ENCODE assay signal across 20 cellular contexts in the genomic region with DNA sequence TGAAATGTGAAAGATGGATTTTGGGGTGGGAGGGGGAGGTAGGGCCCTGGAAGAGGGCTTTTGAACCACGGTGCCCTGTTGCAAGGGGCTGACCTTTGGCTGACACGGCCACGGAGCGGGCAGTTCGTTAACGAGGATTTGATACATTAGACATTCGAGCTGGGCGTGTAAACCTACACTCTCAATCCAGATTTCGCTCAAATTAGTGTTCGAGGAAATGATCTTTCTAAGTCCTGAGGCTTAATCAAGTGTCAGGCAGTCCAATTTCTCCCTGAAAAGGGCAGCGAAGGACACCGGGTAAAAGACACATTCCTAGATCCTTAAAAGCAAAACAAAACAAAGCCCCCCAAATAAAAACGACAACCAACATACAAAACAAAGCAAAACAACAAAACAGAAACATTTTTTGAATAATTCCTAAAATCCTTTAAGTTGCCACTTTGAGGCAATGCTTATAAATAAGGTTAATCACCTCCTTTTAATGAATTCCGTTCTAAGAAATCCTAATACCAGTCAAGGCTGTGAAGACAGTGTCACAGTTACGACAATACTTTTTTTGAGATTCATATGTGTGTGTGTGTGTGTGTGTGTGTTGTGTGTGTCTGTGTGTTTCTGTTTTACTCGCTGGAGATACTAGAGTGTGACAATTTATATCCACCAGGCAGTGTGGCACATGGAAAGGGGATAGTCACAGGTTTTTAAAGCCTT. TPM values are rescaled to one million over a fixed set of nuclear protein-coding genes. Genes with fewer than 3 reads are reported as not detected.
A peak's percentile ranks its signal among the peaks of the same experiment; 100 is the strongest.
DNase-seq lines count a peak whose midpoint lies in the region; ATAC-seq and TF ChIP-seq lines count a peak whose summit lies in the region.
"Had no signal": no experiment of that assay in that cellular context is flagged by ENCODE, and none has a peak within 500 bp of the region (broad histone marks: within the 10 kb centered on the region; RNA-seq: fewer than 3 reads in every experiment).

No MANE protein-coding gene starts in this region.

- TF ChIP-seq CTCF in neural crest cell (conservative IDR thresholded peaks at IDR 0.05): no peak

- H3K9me3 Mint-ChIP-seq in activated naive CD8-positive, alpha-beta T cell treated with anti-CD3 and anti-CD28 coated beads for 36 hours: peaks cover 16% of the 10 kb centered on the region
- peaks cover 12% of the 10 kb centered on the region for H3K9me3 Mint-ChIP-seq in activated naive CD8-positive, alpha-beta T cell treated with anti-CD3 and anti-CD28 coated beads, Interleukin-2, amount 50 U/mL, for 24 hours
- H3K9me3 Mint-ChIP-seq in neural crest cell: no peaks in the 10 kb centered on the region

- CTCF ChIA-PET in HEK293T (lab: Yijun Ruan, JAX): no interaction called here

- H3K27ac Mint-ChIP-seq in activated naive CD8-positive, alpha-beta T cell treated with anti-CD3 and anti-CD28 coated beads for 36 hours: peak overlapping the region; percentile 10
- H3K27ac Mint-ChIP-seq in activated naive CD8-positive, alpha-beta T cell treated with anti-CD3 and anti-CD28 coated beads, Interleukin-2, amount 50 U/mL, for 24 hours: no peak overlapping the region
- H3K27ac Mint-ChIP-seq in neural crest cell (ENCODE audit: unreplicated experiment): no peak overlapping the region
- H3K27ac Mint-ChIP-seq: CD14-positive monocyte had no signal

- DNase-seq in activated naive CD8-positive, alpha-beta T cell treated with anti-CD3 and anti-CD28 coated beads for 36 hours: no peak
- no peak for DNase-seq in activated naive CD8-positive, alpha-beta T cell treated with anti-CD3 and anti-CD28 coated beads, Interleukin-2, amount 50 U/mL, for 24 hours
- DNase-seq in ecto neural progenitor cell (ENCODE audit: low spot score): peak; percentile 52
- no peak for DNase-seq in neural crest cell (ENCODE audit: low read depth, low spot score)
- DNase-seq in HEK293T (ENCODE audit: extremely low spot score): no peak
- DNase-seq in NCI-H1048 (lab: John Stamatoyannopoulos, UW): no peak
- DNase-seq: activated gamma-delta T cell; IMR-90; mammary epithelial cell; naive B cell; NCI-H1694 treated with DMSO at 0.1 percent for 48 hours; NCI-H226; PC-9; stimulated activated CD4-positive, alpha-beta T cell treated with anti-CD3 and anti-CD28 coated beads, Interleukin-12 subunit alpha, Interleukin-12 subunit beta, amount 100 ng/mL, for 4 hours had no signal

- H3K36me3 Mint-ChIP-seq in activated naive CD8-positive, alpha-beta T cell treated with anti-CD3 and anti-CD28 coated beads for 36 hours: peaks cover 4% of the 10 kb centered on the region
- peaks cover 9% of the 10 kb centered on the region for H3K36me3 Mint-ChIP-seq in activated naive CD8-positive, alpha-beta T cell treated with anti-CD3 and anti-CD28 coated beads, Interleukin-2, amount 50 U/mL, for 24 hours (ENCODE audit: low read depth)
- H3K36me3 Mint-ChIP-seq in neural crest cell (ENCODE audit: low read depth): no peaks in the 10 kb centered on the region

- H3K27me3 Mint-ChIP-seq in activated naive CD8-positive, alpha-beta T cell treated with anti-CD3 and anti-CD28 coated beads for 36 hours: peaks cover 83% of the 10 kb centered on the region
- H3K27me3 Mint-ChIP-seq in activated naive CD8-positive, alpha-beta T cell treated with anti-CD3 and anti-CD28 coated beads, Interleukin-2, amount 50 U/mL, for 24 hours: peaks cover 68% of the 10 kb centered on the region
- H3K27me3 Mint-ChIP-seq in neural crest cell (ENCODE audit: low read depth): peaks cover 96% of the 10 kb centered on the region

- H3K4me3 Mint-ChIP-seq in activated naive CD8-positive, alpha-beta T cell treated with anti-CD3 and anti-CD28 coated beads for 36 hours: no peak overlapping the region
- H3K4me3 Mint-ChIP-seq in activated naive CD8-positive, alpha-beta T cell treated with anti-CD3 and anti-CD28 coated beads, Interleukin-2, amount 50 U/mL, for 24 hours: no peak overlapping the region
- peak overlapping the region; percentile 85 for H3K4me3 Mint-ChIP-seq in neural crest cell

- H3K4me1 Mint-ChIP-seq in activated naive CD8-positive, alpha-beta T cell treated with anti-CD3 and anti-CD28 coated beads for 36 hours: no peaks in the 10 kb centered on the region
- H3K4me1 Mint-ChIP-seq in activated naive CD8-positive, alpha-beta T cell treated with anti-CD3 and anti-CD28 coated beads, Interleukin-2, amount 50 U/mL, for 24 hours: peaks cover 2% of the 10 kb centered on the region
- H3K4me1 Mint-ChIP-seq in neural crest cell: peaks cover 44% of the 10 kb centered on the region

- POLR2A ChIA-PET in HEK293T (lab: Yijun Ruan, JAX): no interaction called here

- ATAC-seq in activated naive CD8-positive, alpha-beta T cell treated with anti-CD3 and anti-CD28 coated beads, Interleukin-2, amount 50 U/mL, for 24 hours: no peak
- ATAC-seq in GM21447 (IDR thresholded peaks at IDR 0.05; ENCODE audit: unreplicated experiment): no peak
- no peak for ATAC-seq in GM21515 (IDR thresholded peaks at IDR 0.05; ENCODE audit: unreplicated experiment)
- ATAC-seq: activated CD4-positive, CD25-positive, alpha-beta regulatory T cell treated with anti-CD3 and anti-CD28 coated beads, Interleukin-2, amount 50 U/mL, for 24 hours had no signal

TF ChIP-seq in HEK293T, 16 proteins besides CTCF, POLR2A, EP300 and RAD21:
- TF ChIP-seq HDGF (IDR thresholded peaks at IDR 0.05; ENCODE audit: borderline replicate concordance): no peak
- no peak for TF ChIP-seq SP1 (IDR thresholded peaks at IDR 0.05)
- no peak for TF ChIP-seq ARNT (IDR thresholded peaks at IDR 0.05)
- no peak for TF ChIP-seq ELF4 (IDR thresholded peaks at IDR 0.05)
- TF ChIP-seq SUZ12 (IDR thresholded peaks at IDR 0.05): no peak
- TF ChIP-seq L3MBTL2 (conservative IDR thresholded peaks at IDR 0.05): no peak
- TF ChIP-seq LEF1 (IDR thresholded peaks at IDR 0.05; ENCODE audit: borderline replicate concordance): no peak
- no peak for TF ChIP-seq TARDBP (IDR thresholded peaks at IDR 0.05)
- no peak for TF ChIP-seq ZNF384 (IDR thresholded peaks at IDR 0.05)
TF ChIP-seq in HEK293T: peak in this region for 0.

RNA-seq across cellular contexts. Expression of a gene that starts 13.2 kb away (rescaled TPM):
- total RNA-seq in activated naive CD8-positive, alpha-beta T cell treated with anti-CD3 and anti-CD28 coated beads for 36 hours: not detected
- total RNA-seq in neural crest cell: 54.3 and 64.5 TPM in 2 replicates
- total RNA-seq: dermis microvascular lymphatic vessel endothelial cell; IMR-90; PC-9; T-helper 2 cell treated with Interferon-gamma antibody and Interleukin-4, amounts not matched to agents 100 ng/mL and 5 ng/mL, for 36 hours had no signal

RNA-seq across cellular contexts. Expression of a gene that starts 16.0 kb away (rescaled TPM):
- not detected for total RNA-seq in activated naive CD8-positive, alpha-beta T cell treated with anti-CD3 and anti-CD28 coated beads for 36 hours
- 4.5 and 6.1 TPM in 2 replicates for total RNA-seq in neural crest cell
- total RNA-seq: dermis microvascular lymphatic vessel endothelial cell; IMR-90; PC-9; T-helper 2 cell treated with Interferon-gamma antibody and Interleukin-4, amounts not matched to agents 100 ng/mL and 5 ng/mL, for 36 hours had no signal

Comparison
In these comparisons a context has a peak if more than half of its experiments do, and no peak if none do; other contexts are left out.
1. RNA of a gene that starts 13.2 kb away (total RNA-seq): 54.3 to 64.5 TPM in neural crest cell; not detected in activated naive CD8-positive, alpha-beta T cell treated with anti-CD3 and anti-CD28 coated beads for 36 hours; every median in the first group is over 10 times any median in the second.